ENCODE assay signal across 8 cellular contexts in the genomic region with DNA sequence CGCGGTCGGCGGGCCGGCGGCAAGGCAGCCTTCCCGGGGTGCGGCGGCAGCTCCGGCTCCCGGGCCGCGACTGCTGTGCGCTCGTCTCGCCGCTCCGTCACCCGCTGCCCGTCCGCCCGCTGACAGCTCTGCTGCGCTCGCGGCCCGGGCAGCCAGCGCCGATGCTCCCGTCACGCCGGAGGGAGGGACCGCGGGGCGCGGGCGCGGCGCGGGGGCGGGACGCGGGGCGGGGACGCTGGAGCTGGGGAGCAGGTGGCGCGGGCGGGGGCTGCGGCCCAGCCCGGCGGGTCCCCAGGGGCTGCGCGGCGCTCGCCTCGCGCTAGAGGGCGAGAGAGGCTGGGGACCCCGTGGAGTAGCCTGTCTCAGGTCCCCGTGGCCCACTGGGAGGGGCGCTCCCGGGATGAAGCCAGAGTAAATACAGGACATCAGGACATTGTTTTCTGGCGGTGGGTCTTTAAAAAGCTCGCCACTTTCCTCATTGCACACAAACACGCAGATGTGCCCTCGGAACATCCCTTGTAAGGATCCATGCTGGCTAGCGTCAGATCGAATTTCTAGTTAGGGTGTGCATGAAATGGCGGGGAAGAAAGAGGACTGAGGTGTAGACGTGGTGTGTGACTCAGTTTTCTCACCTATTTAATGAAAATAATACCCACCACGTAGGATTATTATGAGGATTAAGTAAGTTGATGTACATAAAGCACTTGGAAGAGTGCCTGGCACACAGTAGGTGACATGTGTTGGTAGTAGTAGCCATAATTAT. TPM values are rescaled to one million over a fixed set of nuclear protein-coding genes. Genes with fewer than 3 reads are reported as not detected.
DNase-seq lines count a peak whose midpoint lies in the region; ATAC-seq and TF ChIP-seq lines count a peak whose summit lies in the region.

A gene with protein sequence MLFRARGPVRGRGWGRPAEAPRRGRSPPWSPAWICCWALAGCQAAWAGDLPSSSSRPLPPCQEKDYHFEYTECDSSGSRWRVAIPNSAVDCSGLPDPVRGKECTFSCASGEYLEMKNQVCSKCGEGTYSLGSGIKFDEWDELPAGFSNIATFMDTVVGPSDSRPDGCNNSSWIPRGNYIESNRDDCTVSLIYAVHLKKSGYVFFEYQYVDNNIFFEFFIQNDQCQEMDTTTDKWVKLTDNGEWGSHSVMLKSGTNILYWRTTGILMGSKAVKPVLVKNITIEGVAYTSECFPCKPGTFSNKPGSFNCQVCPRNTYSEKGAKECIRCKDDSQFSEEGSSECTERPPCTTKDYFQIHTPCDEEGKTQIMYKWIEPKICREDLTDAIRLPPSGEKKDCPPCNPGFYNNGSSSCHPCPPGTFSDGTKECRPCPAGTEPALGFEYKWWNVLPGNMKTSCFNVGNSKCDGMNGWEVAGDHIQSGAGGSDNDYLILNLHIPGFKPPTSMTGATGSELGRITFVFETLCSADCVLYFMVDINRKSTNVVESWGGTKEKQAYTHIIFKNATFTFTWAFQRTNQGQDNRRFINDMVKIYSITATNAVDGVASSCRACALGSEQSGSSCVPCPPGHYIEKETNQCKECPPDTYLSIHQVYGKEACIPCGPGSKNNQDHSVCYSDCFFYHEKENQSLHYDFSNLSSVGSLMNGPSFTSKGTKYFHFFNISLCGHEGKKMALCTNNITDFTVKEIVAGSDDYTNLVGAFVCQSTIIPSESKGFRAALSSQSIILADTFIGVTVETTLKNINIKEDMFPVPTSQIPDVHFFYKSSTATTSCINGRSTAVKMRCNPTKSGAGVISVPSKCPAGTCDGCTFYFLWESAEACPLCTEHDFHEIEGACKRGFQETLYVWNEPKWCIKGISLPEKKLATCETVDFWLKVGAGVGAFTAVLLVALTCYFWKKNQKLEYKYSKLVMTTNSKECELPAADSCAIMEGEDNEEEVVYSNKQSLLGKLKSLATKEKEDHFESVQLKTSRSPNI (minus strand): TSS at position 130 of the 763 bp plus-strand sequence. CDS start 141 bp downstream, outside the sequence.

- H3K9me3 ChIP-seq in SJSA1 (replicated peaks) (no peaks in the 10 kb centered on the region), suprapubic skin (no peaks in the 10 kb centered on the region)

- TF ChIP-seq CTCF in suprapubic skin (IDR thresholded peaks at IDR 0.05), result peak; percentile 15 to 52

- peak; percentile 97 for ATAC-seq in GM21825 (IDR thresholded peaks at IDR 0.05; ENCODE audit: unreplicated experiment)

- H3K27me3 ChIP-seq in SJSA1 (replicated peaks) (peaks cover 23% of the 10 kb centered on the region), suprapubic skin (no peaks in the 10 kb centered on the region)

- 6% methylated on average over 9 of the region's 70 CpGs for WGBS in suprapubic skin

- no peaks in the 10 kb centered on the region for H3K36me3 ChIP-seq in SJSA1
- no peaks in the 10 kb centered on the region for H3K36me3 ChIP-seq in suprapubic skin

- H3K27ac ChIP-seq in SJSA1 (no peak within 1 kb of the TSS), suprapubic skin (peak within 1 kb of the TSS; percentile 71)

- H3K4me1 ChIP-seq in SJSA1 (replicated peaks) (peaks cover 6% of the 10 kb centered on the region), suprapubic skin (peaks cover 16% of the 10 kb centered on the region)

- DNase-seq in ELF-1 (ENCODE audit: low read depth, low spot score), result peak; percentile 84
- DNase-seq in Kasumi-1 (lab: John Stamatoyannopoulos, UW), result peak; percentile 72 to 74
- peak; percentile 12 to 44 for DNase-seq in SJSA1 (ENCODE audit: low read depth in 1 of 2, low spot score in 2 of 2)
- DNase-seq in activated naive CD4-positive, alpha-beta T cell treated with Interleukin-2 at 50 U/mL for 16 hours, result peak; percentile 85
- peak; percentile 92 for DNase-seq in globus pallidus (ENCODE audit: low spot score)
- DNase-seq in occipital lobe (lab: John Stamatoyannopoulos, UW), result peak; percentile 87
- DNase-seq in suprapubic skin (ENCODE audit: low spot score in 2 of 2), result peak; percentile 82

- TF ChIP-seq POLR2A in suprapubic skin (IDR thresholded peaks at IDR 0.05), result peak in 1 of 2 donors; percentile 39

- TF ChIP-seq EP300 in suprapubic skin (IDR thresholded peaks at IDR 0.05), result no peak

- H3K4me3 ChIP-seq in SJSA1 (peak within 1 kb of the TSS; percentile 37), suprapubic skin (peak within 1 kb of the TSS; percentile 83)

RNA-seq across cellular contexts. Expression of the gene that starts here (rescaled TPM):
- 0.89 TPM in 1 of 2 replicates, not detected in the other for total RNA-seq in SJSA1 (2014; rRNA removed; shearing (Covaris generic))
- total RNA-seq in occipital lobe (41.8 TPM), suprapubic skin (10 to 100 TPM in 1 of 4 donors, 1 to 10 TPM in 3; 2.9 to 13.8 (median 5.8) TPM)

Comparison
In these comparisons a context has a peak if more than half of its experiments do, and no peak if none do; other contexts are left out.
1. Peak in DNase-seq and H3K4me3 ChIP-seq in SJSA1; RNA of the gene not detected or under 1 TPM.
2. DNase-seq: peak in every context shown above with its lines; median percentile 92 in globus pallidus; 87 in occipital lobe; 85 in activated naive CD4-positive, alpha-beta T cell treated with Interleukin-2 at 50 U/mL for 16 hours; 84 in ELF-1; 82 in suprapubic skin; 73 in Kasumi-1; 28 in SJSA1.